27 cellular contexts compared by ENCODE assay signal in genomic region chr7:111009641-111010040, GRCh38.
DNase-seq lines count a peak whose midpoint lies in the region; ATAC-seq and TF ChIP-seq lines count a peak whose summit lies in the region.
"Had no signal": no experiment of that assay in that cellular context is flagged by ENCODE, and none has a peak within 500 bp of the region (broad histone marks: within the 10 kb centered on the region; RNA-seq: fewer than 3 reads in every experiment).

No MANE protein-coding gene starts in this region.

- peak overlapping the region; percentile 93 for H3K27ac Mint-ChIP-seq in activated CD4-positive, alpha-beta T cell treated with anti-CD3 and anti-CD28 coated beads, Interleukin-2, amount 10 ng/mL, durations not matched to agents 7 days and 5 days
- H3K27ac Mint-ChIP-seq in CD4-positive, alpha-beta T cell = no peak overlapping the region
- H3K27ac Mint-ChIP-seq in activated naive CD8-positive, alpha-beta T cell treated with anti-CD3 and anti-CD28 coated beads for 36 hours = peak overlapping the region; percentile 94
- H3K27ac Mint-ChIP-seq: activated CD4-positive, alpha-beta memory T cell treated with anti-CD3 and anti-CD28 coated beads for 36 hours; B cell; dendritic cell treated with granulocyte-macrophage colony-stimulating factor and Interleukin-4, amounts not matched to agents 40 ng/mL and 50 ng/mL, for 4 days; endodermal cell; mesothelial cell of epicardium; naive B cell had no signal

- peak overlapping the region; percentile 34 for H3K27ac ChIP-seq in CD4-positive, alpha-beta T cell (ENCODE audit: low read depth, low read length)
- H3K27ac ChIP-seq: esophagus muscularis mucosa, foreskin keratinocyte, heart left ventricle, RWPE1, tibial nerve had no signal

- no peak for DNase-seq in activated CD4-positive, alpha-beta T cell treated with anti-CD3 and anti-CD28 coated beads, Interleukin-2, amount 10 ng/mL, durations not matched to agents 7 days and 5 days
- DNase-seq in activated CD4-positive, alpha-beta T cell treated with anti-CD3 and anti-CD28 coated beads for 1 hour = no peak
- DNase-seq in CD4-positive, alpha-beta T cell = no peak
- peak; percentile 40 for DNase-seq in NOMO-1 treated with DMSO at 0.1 percent for 48 hours (lab: John Stamatoyannopoulos, UW; ENCODE audit: unreplicated experiment)
- no peak for DNase-seq in activated naive CD8-positive, alpha-beta T cell treated with anti-CD3 and anti-CD28 coated beads for 36 hours
- DNase-seq in retina = no peak
- DNase-seq in stimulated activated CD4-positive, alpha-beta T cell treated with anti-CD3 and anti-CD28 coated beads, Interleukin-4, amount 100 ng/mL, for 4 hours = no peak
- DNase-seq in SK-N-DZ (ENCODE audit: low spot score) = no peak
- DNase-seq: activated CD4-positive, alpha-beta memory T cell treated with anti-CD3 and anti-CD28 coated beads for 36 hours; Calu3; central memory CD4-positive, alpha-beta T cell; endodermal cell; foreskin keratinocyte; HCEC 1CT; heart left ventricle; IMR-90; naive B cell; NCI-H2029 treated with DMSO at 0.1 percent for 48 hours; NCI-H2227 treated with DMSO at 0.1 percent for 48 hours; NCI-H748 treated with DMSO at 0.1 percent for 48 hours; T-helper 9 cell had no signal

- peaks cover 26% of the 10 kb centered on the region for H3K36me3 Mint-ChIP-seq in activated CD4-positive, alpha-beta T cell treated with anti-CD3 and anti-CD28 coated beads, Interleukin-2, amount 10 ng/mL, durations not matched to agents 7 days and 5 days (ENCODE audit: low read depth)
- H3K36me3 Mint-ChIP-seq in CD4-positive, alpha-beta T cell (ENCODE audit: low read depth) = no peaks in the 10 kb centered on the region
- peaks cover 11% of the 10 kb centered on the region for H3K36me3 Mint-ChIP-seq in activated naive CD8-positive, alpha-beta T cell treated with anti-CD3 and anti-CD28 coated beads for 36 hours
- H3K36me3 Mint-ChIP-seq: mesothelial cell of epicardium, naive B cell had no signal

- peak; percentile 5 for ATAC-seq in CD4-positive, alpha-beta T cell (ENCODE audit: poor library complexity)
- ATAC-seq: foreskin keratinocyte, heart left ventricle had no signal

- H3K27me3 Mint-ChIP-seq in activated CD4-positive, alpha-beta T cell treated with anti-CD3 and anti-CD28 coated beads, Interleukin-2, amount 10 ng/mL, durations not matched to agents 7 days and 5 days = no peaks in the 10 kb centered on the region
- no peaks in the 10 kb centered on the region for H3K27me3 Mint-ChIP-seq in CD4-positive, alpha-beta T cell
- H3K27me3 Mint-ChIP-seq in activated naive CD8-positive, alpha-beta T cell treated with anti-CD3 and anti-CD28 coated beads for 36 hours = no peaks in the 10 kb centered on the region
- H3K27me3 Mint-ChIP-seq: activated CD4-positive, alpha-beta memory T cell treated with anti-CD3 and anti-CD28 coated beads for 36 hours; B cell; dendritic cell treated with granulocyte-macrophage colony-stimulating factor and Interleukin-4, amounts not matched to agents 40 ng/mL and 50 ng/mL, for 4 days; naive B cell had no signal

- intact Hi-C loops in CD4-positive, alpha-beta T cell (cut with DNase I, micrococcal nuclease) = loop anchor here in 1 of 2 experiments (2.0 to 5.0 kb wide), 2 partner anchors 15 to 73 kb away; no protein-coding TSS in a partner anchor

- no peaks in the 10 kb centered on the region for H3K27me3 ChIP-seq in CD4-positive, alpha-beta T cell (ENCODE audit: control insufficient read depth, insufficient read depth, low read length)
- H3K27me3 ChIP-seq: esophagus muscularis mucosa, foreskin keratinocyte, heart left ventricle, tibial nerve had no signal

- no peaks in the 10 kb centered on the region for H3K9me3 ChIP-seq in CD4-positive, alpha-beta T cell (ENCODE audit: control insufficient read depth, low read length)
- H3K9me3 ChIP-seq: esophagus muscularis mucosa, heart left ventricle, tibial nerve had no signal

- peaks cover 44% of the 10 kb centered on the region for H3K4me1 Mint-ChIP-seq in activated CD4-positive, alpha-beta T cell treated with anti-CD3 and anti-CD28 coated beads, Interleukin-2, amount 10 ng/mL, durations not matched to agents 7 days and 5 days
- peaks cover 10% of the 10 kb centered on the region for H3K4me1 Mint-ChIP-seq in CD4-positive, alpha-beta T cell (ENCODE audit: low read depth)
- peaks cover 47% of the 10 kb centered on the region for H3K4me1 Mint-ChIP-seq in activated naive CD8-positive, alpha-beta T cell treated with anti-CD3 and anti-CD28 coated beads for 36 hours

- peaks cover 9% of the 10 kb centered on the region for H3K9me3 Mint-ChIP-seq in activated CD4-positive, alpha-beta T cell treated with anti-CD3 and anti-CD28 coated beads, Interleukin-2, amount 10 ng/mL, durations not matched to agents 7 days and 5 days
- no peaks in the 10 kb centered on the region for H3K9me3 Mint-ChIP-seq in CD4-positive, alpha-beta T cell
- H3K9me3 Mint-ChIP-seq in activated naive CD8-positive, alpha-beta T cell treated with anti-CD3 and anti-CD28 coated beads for 36 hours = peaks cover 2% of the 10 kb centered on the region
- H3K9me3 Mint-ChIP-seq: activated CD4-positive, alpha-beta memory T cell treated with anti-CD3 and anti-CD28 coated beads for 36 hours; dendritic cell treated with granulocyte-macrophage colony-stimulating factor and Interleukin-4, amounts not matched to agents 40 ng/mL and 50 ng/mL, for 4 days; endodermal cell; mesothelial cell of epicardium; naive B cell had no signal

- POLR2A ChIA-PET in activated CD4-positive, alpha-beta T cell treated with anti-CD3 and anti-CD28 coated beads, Interleukin-2, amount 10 ng/mL, durations not matched to agents 7 days and 5 days (lab: Charles Lee) = no interaction called here
- POLR2A ChIA-PET in CD4-positive, alpha-beta T cell (lab: Charles Lee) = interaction anchor here (0.7 to 7.0 kb wide), 8 partner anchors 9 to 91 kb away, joined by 3 to 64 read pairs (median 4); partner anchors contain the start of gene LRRN3

- CTCF ChIA-PET in activated CD4-positive, alpha-beta T cell treated with anti-CD3 and anti-CD28 coated beads, Interleukin-2, amount 10 ng/mL, durations not matched to agents 7 days and 5 days (lab: Charles Lee) = interaction anchor here (0.9 to 2.5 kb wide), 2 partner anchors 12 to 73 kb away, joined by 4 to 6 read pairs; no protein-coding TSS in a partner anchor
- CTCF ChIA-PET in CD4-positive, alpha-beta T cell (lab: Charles Lee) = no interaction called here

- peak overlapping the region; percentile 38 for H3K4me3 Mint-ChIP-seq in activated CD4-positive, alpha-beta T cell treated with anti-CD3 and anti-CD28 coated beads, Interleukin-2, amount 10 ng/mL, durations not matched to agents 7 days and 5 days
- H3K4me3 Mint-ChIP-seq in CD4-positive, alpha-beta T cell = peak overlapping the region; percentile 65
- peak overlapping the region; percentile 26 for H3K4me3 Mint-ChIP-seq in activated naive CD8-positive, alpha-beta T cell treated with anti-CD3 and anti-CD28 coated beads for 36 hours
- H3K4me3 Mint-ChIP-seq: activated CD4-positive, alpha-beta memory T cell treated with anti-CD3 and anti-CD28 coated beads for 36 hours; B cell; dendritic cell treated with granulocyte-macrophage colony-stimulating factor and Interleukin-4, amounts not matched to agents 40 ng/mL and 50 ng/mL, for 4 days; endodermal cell; mesothelial cell of epicardium; naive B cell had no signal

- no peak for TF ChIP-seq CTCF in CD4-positive, alpha-beta T cell (IDR thresholded peaks at IDR 0.05)
